In the genomic region with DNA sequence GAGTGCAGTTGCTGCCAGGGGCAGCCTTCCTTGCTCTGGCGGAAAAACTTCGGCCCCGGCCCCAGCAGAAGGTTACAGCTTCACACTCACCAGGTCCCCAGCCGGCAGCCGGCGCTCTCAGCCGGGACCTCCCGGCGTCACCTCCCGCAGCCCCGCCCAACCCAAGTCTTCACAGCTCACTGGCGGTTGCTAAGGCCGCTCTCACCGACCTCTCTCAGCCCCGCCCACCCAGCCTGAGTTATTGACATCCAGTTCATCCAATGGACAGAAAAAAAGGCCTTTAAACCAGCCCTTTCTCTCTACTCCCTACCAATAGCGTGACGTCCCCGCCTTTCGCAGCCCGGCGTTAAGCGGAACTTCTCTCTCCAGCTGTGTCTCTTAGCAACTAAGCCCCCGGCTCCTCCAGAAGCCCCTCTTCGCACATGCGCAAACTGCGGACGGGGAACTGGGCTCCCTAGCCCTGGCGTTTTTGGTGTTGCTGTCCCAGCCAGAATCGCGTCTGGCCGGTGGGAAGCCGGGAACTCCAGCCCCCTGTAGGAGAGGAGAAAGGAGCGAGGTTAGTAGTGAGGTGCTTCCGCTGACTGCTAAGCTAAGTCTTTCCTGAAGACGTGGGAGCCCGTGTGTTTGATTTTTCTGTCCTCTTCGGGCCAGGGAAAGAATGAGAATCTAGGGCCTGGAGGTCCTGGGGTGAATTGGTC, we compare ENCODE assay signal across 1 cellular context.
TF ChIP-seq lines count a peak whose summit lies in the region.

A gene (plus strand): TSS at position 376 of the 698 bp plus-strand sequence. CDS start 9,189 bp downstream, outside the sequence.

TF ChIP-seq in HepG2, 621 proteins besides CTCF, POLR2A, EP300 and RAD21 (continued from another document and continues in another):
- TF ChIP-seq, protein P1, sequence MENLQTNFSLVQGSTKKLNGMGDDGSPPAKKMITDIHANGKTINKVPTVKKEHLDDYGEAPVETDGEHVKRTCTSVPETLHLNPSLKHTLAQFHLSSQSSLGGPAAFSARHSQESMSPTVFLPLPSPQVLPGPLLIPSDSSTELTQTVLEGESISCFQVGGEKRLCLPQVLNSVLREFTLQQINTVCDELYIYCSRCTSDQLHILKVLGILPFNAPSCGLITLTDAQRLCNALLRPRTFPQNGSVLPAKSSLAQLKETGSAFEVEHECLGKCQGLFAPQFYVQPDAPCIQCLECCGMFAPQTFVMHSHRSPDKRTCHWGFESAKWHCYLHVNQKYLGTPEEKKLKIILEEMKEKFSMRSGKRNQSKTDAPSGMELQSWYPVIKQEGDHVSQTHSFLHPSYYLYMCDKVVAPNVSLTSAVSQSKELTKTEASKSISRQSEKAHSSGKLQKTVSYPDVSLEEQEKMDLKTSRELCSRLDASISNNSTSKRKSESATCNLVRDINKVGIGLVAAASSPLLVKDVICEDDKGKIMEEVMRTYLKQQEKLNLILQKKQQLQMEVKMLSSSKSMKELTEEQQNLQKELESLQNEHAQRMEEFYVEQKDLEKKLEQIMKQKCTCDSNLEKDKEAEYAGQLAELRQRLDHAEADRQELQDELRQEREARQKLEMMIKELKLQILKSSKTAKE (CRISPR knock-in tag; IDR thresholded peaks at IDR 0.05; ENCODE audit: borderline replicate concordance) = no peak
- TF ChIP-seq BHLHE40 (IDR thresholded peaks at IDR 0.05; ENCODE audit: low read length) (no peak), ZNF329 (CRISPR knock-in tag; IDR thresholded peaks at IDR 0.05; ENCODE audit: low read depth) (no peak), YEATS2 (CRISPR knock-in tag; IDR thresholded peaks at IDR 0.05; ENCODE audit: borderline replicate concordance) (no peak; the same call in 1 of the 2 replicates), SNRNP70 (IDR thresholded peaks at IDR 0.05; ENCODE audit: low read depth, low read length) (no peak), AGO2 (optimal IDR thresholded peaks at IDR 0.05; ENCODE audit: low read depth, low read length) (no peak), FOXA1 (IDR thresholded peaks at IDR 0.05) (no peak), FOXA1 (CRISPR knock-in tag; IDR thresholded peaks at IDR 0.05) (no peak), ZNF678 (CRISPR knock-in tag; IDR thresholded peaks at IDR 0.05) (no peak), ZNF7 (CRISPR knock-in tag; IDR thresholded peaks at IDR 0.05) (no peak), HNRNPL (IDR thresholded peaks at IDR 0.05; ENCODE audit: low read depth, low read length) (no peak), ZBTB7A (CRISPR knock-in tag; IDR thresholded peaks at IDR 0.05) (no peak), ZFY (CRISPR knock-in tag; IDR thresholded peaks at IDR 0.05) (peak; percentile 49), GATAD2A (CRISPR knock-in tag; IDR thresholded peaks at IDR 0.05) (no peak), ZNF205 (CRISPR knock-in tag; IDR thresholded peaks at IDR 0.05) (no peak), KLF6 (CRISPR knock-in tag; IDR thresholded peaks at IDR 0.05) (no peak), ZNF782 (CRISPR knock-in tag; IDR thresholded peaks at IDR 0.05; ENCODE audit: borderline replicate concordance) (peak; percentile 76; the same call in 1 of the 2 replicates), FOXC1 (CRISPR knock-in tag; IDR thresholded peaks at IDR 0.05; ENCODE audit: borderline replicate concordance) (no peak), ZNF790 (CRISPR knock-in tag; IDR thresholded peaks at IDR 0.05; ENCODE audit: borderline replicate concordance) (no peak), SMARCC2 (IDR thresholded peaks at IDR 0.05) (no peak), KMT2A (CRISPR knock-in tag; IDR thresholded peaks at IDR 0.05) (no peak), HNRNPK (IDR thresholded peaks at IDR 0.05; ENCODE audit: low read depth, low read length, poor library complexity, severe bottlenecking) (no peak), GTF3A (CRISPR knock-in tag; conservative IDR thresholded peaks at IDR 0.05) (no peak), SIN3A (IDR thresholded peaks at IDR 0.05; ENCODE audit: borderline replicate concordance, low read depth, low read length) (peak; percentile 80), RFX1 (IDR thresholded peaks at IDR 0.05) (peak; percentile 95), EHMT2 (IDR thresholded peaks at IDR 0.05; ENCODE audit: borderline replicate concordance, low read depth, low read length) (no peak), GFI1 (CRISPR knock-in tag; IDR thresholded peaks at IDR 0.05; ENCODE audit: borderline replicate concordance) (no peak)
- TF ChIP-seq, protein P2, sequence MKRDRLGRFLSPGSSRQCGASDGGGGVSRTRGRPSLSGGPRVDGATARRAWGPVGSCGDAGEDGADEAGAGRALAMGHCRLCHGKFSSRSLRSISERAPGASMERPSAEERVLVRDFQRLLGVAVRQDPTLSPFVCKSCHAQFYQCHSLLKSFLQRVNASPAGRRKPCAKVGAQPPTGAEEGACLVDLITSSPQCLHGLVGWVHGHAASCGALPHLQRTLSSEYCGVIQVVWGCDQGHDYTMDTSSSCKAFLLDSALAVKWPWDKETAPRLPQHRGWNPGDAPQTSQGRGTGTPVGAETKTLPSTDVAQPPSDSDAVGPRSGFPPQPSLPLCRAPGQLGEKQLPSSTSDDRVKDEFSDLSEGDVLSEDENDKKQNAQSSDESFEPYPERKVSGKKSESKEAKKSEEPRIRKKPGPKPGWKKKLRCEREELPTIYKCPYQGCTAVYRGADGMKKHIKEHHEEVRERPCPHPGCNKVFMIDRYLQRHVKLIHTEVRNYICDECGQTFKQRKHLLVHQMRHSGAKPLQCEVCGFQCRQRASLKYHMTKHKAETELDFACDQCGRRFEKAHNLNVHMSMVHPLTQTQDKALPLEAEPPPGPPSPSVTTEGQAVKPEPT (CRISPR knock-in tag; IDR thresholded peaks at IDR 0.05; ENCODE audit: low read depth) = peak; percentile 29; the same call in 1 of the 2 replicates
- TF ChIP-seq, protein P3, sequence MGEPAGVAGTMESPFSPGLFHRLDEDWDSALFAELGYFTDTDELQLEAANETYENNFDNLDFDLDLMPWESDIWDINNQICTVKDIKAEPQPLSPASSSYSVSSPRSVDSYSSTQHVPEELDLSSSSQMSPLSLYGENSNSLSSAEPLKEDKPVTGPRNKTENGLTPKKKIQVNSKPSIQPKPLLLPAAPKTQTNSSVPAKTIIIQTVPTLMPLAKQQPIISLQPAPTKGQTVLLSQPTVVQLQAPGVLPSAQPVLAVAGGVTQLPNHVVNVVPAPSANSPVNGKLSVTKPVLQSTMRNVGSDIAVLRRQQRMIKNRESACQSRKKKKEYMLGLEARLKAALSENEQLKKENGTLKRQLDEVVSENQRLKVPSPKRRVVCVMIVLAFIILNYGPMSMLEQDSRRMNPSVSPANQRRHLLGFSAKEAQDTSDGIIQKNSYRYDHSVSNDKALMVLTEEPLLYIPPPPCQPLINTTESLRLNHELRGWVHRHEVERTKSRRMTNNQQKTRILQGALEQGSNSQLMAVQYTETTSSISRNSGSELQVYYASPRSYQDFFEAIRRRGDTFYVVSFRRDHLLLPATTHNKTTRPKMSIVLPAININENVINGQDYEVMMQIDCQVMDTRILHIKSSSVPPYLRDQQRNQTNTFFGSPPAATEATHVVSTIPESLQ (CRISPR knock-in tag; conservative IDR thresholded peaks at IDR 0.05) = no peak
- TF ChIP-seq, protein P4, sequence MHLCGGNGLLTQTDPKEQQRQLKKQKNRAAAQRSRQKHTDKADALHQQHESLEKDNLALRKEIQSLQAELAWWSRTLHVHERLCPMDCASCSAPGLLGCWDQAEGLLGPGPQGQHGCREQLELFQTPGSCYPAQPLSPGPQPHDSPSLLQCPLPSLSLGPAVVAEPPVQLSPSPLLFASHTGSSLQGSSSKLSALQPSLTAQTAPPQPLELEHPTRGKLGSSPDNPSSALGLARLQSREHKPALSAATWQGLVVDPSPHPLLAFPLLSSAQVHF (CRISPR knock-in tag; IDR thresholded peaks at IDR 0.05) = no peak
- TF ChIP-seq, protein P5, sequence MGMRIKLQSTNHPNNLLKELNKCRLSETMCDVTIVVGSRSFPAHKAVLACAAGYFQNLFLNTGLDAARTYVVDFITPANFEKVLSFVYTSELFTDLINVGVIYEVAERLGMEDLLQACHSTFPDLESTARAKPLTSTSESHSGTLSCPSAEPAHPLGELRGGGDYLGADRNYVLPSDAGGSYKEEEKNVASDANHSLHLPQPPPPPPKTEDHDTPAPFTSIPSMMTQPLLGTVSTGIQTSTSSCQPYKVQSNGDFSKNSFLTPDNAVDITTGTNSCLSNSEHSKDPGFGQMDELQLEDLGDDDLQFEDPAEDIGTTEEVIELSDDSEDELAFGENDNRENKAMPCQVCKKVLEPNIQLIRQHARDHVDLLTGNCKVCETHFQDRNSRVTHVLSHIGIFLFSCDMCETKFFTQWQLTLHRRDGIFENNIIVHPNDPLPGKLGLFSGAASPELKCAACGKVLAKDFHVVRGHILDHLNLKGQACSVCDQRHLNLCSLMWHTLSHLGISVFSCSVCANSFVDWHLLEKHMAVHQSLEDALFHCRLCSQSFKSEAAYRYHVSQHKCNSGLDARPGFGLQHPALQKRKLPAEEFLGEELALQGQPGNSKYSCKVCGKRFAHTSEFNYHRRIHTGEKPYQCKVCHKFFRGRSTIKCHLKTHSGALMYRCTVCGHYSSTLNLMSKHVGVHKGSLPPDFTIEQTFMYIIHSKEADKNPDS (CRISPR knock-in tag; IDR thresholded peaks at IDR 0.05) = no peak
- TF ChIP-seq, protein P6, sequence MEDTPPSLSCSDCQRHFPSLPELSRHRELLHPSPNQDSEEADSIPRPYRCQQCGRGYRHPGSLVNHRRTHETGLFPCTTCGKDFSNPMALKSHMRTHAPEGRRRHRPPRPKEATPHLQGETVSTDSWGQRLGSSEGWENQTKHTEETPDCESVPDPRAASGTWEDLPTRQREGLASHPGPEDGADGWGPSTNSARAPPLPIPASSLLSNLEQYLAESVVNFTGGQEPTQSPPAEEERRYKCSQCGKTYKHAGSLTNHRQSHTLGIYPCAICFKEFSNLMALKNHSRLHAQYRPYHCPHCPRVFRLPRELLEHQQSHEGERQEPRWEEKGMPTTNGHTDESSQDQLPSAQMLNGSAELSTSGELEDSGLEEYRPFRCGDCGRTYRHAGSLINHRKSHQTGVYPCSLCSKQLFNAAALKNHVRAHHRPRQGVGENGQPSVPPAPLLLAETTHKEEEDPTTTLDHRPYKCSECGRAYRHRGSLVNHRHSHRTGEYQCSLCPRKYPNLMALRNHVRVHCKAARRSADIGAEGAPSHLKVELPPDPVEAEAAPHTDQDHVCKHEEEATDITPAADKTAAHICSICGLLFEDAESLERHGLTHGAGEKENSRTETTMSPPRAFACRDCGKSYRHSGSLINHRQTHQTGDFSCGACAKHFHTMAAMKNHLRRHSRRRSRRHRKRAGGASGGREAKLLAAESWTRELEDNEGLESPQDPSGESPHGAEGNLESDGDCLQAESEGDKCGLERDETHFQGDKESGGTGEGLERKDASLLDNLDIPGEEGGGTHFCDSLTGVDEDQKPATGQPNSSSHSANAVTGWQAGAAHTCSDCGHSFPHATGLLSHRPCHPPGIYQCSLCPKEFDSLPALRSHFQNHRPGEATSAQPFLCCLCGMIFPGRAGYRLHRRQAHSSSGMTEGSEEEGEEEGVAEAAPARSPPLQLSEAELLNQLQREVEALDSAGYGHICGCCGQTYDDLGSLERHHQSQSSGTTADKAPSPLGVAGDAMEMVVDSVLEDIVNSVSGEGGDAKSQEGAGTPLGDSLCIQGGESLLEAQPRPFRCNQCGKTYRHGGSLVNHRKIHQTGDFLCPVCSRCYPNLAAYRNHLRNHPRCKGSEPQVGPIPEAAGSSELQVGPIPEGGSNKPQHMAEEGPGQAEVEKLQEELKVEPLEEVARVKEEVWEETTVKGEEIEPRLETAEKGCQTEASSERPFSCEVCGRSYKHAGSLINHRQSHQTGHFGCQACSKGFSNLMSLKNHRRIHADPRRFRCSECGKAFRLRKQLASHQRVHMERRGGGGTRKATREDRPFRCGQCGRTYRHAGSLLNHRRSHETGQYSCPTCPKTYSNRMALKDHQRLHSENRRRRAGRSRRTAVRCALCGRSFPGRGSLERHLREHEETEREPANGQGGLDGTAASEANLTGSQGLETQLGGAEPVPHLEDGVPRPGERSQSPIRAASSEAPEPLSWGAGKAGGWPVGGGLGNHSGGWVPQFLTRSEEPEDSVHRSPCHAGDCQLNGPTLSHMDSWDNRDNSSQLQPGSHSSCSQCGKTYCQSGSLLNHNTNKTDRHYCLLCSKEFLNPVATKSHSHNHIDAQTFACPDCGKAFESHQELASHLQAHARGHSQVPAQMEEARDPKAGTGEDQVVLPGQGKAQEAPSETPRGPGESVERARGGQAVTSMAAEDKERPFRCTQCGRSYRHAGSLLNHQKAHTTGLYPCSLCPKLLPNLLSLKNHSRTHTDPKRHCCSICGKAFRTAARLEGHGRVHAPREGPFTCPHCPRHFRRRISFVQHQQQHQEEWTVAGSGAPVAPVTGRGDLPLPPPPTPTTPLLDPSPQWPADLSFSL (CRISPR knock-in tag; IDR thresholded peaks at IDR 0.05) = no peak; the same call in 1 of the 2 replicates
- TF ChIP-seq, protein P7, sequence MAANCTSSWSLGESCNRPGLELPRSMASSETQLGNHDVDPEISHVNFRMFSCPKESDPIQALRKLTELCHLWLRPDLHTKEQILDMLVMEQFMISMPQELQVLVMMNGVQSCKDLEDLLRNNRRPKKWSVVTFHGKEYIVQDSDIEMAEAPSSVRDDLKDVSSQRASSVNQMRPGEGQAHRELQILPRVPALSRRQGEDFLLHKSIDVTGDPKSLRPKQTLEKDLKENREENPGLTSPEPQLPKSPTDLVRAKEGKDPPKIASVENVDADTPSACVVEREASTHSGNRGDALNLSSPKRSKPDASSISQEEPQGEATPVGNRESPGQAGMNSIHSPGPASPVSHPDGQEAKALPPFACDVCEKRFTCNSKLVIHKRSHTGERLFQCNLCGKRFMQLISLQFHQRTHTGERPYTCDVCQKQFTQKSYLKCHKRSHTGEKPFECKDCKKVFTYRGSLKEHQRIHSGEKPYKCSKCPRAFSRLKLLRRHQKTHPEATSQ (CRISPR knock-in tag; IDR thresholded peaks at IDR 0.05; ENCODE audit: borderline replicate concordance) = no peak
- TF ChIP-seq, protein P8, sequence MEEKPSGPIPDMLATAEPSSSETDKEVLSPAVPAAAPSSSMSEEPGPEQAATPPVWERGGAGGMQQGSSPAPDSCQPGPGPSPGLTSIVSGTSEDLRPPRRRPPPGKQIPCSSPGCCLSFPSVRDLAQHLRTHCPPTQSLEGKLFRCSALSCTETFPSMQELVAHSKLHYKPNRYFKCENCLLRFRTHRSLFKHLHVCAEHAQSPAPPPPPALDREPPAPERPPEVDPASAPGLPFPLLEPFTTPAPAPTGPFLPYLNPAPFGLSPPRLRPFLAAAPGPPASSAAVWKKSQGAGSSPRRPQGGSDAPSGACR (CRISPR knock-in tag; IDR thresholded peaks at IDR 0.05) = no peak
- TF ChIP-seq, protein P9, sequence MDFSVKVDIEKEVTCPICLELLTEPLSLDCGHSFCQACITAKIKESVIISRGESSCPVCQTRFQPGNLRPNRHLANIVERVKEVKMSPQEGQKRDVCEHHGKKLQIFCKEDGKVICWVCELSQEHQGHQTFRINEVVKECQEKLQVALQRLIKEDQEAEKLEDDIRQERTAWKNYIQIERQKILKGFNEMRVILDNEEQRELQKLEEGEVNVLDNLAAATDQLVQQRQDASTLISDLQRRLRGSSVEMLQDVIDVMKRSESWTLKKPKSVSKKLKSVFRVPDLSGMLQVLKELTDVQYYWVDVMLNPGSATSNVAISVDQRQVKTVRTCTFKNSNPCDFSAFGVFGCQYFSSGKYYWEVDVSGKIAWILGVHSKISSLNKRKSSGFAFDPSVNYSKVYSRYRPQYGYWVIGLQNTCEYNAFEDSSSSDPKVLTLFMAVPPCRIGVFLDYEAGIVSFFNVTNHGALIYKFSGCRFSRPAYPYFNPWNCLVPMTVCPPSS (IDR thresholded peaks at IDR 0.05) = no peak
- TF ChIP-seq, protein P10, sequence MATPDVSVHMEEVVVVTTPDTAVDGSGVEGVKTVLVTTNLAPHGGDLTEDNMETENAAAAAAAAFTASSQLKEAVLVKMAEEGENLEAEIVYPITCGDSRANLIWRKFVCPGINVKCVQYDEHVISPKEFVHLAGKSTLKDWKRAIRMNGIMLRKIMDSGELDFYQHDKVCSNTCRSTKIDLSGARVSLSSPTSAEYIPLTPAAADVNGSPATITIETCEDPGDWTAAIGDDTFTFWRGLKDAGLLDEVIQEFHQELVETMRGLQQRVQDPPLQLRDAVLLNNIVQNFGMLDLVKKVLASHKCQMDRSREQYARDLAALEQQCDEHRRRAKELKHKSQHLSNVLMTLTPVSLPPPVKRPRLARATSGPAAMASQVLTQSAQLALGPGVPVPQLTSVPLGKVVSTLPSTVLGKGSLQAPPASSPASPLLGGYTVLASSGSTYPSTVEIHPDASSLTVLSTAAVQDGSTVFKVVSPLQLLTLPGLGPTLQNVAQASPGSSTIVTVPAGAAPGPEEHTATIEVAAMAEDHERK (CRISPR knock-in tag; IDR thresholded peaks at IDR 0.05; ENCODE audit: low read depth) = no peak
